ENCODE assay signal across 32 cellular contexts in the genomic region with DNA sequence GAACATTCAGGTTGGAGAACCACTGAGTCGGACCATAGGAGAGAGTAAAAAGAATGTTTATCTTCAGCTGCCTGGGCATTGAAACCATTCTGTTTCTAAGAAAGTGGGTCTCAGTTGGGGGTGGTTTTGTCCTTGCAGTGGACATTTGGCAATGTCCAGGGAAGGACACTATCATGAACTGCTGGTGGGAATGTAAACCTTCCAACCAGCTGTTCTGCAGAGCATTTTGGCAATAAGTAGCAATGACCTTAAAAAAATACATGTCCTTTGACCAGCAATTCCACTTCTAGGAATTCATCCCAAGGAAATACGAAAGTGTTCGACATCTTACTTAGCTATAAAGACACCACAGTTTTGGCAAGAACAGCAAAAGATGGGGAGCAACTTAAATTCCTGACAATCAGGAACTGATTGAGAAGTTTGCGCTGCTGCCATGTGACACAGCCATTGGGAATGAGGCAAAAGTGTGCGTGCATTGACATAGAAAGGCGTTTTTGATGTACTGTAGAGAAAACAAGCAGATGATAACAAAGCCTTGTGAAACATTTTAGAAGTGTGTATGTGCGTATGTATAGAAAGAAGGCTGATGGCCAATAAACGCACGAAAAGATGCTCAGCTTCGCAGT.
"Had no signal": no experiment of that assay in that cellular context is flagged by ENCODE, and none has a peak within 500 bp of the region (broad histone marks: within the 10 kb centered on the region; RNA-seq: fewer than 3 reads in every experiment).

No MANE protein-coding gene starts in this region.

- FAIRE-seq: astrocyte, TTC549 had no signal

- DNase-seq: activated B cell treated with CpG ODN at 0.5 μM for 24 hours; activated CD4-positive, alpha-beta memory T cell treated with anti-CD3 and anti-CD28 coated beads for 36 hours; activated CD4-positive, alpha-beta T cell treated with anti-CD3 and anti-CD28 coated beads for 4 hours; activated CD4-positive, alpha-beta T cell treated with anti-CD3 and anti-CD28 coated beads, Interleukin-2, amount 10 ng/mL, durations not matched to agents 24 days and 14 days; activated CD4-positive, alpha-beta T cell treated with anti-CD3 and anti-CD28 coated beads, Interleukin-2, amount 50 U/mL, for 1 hour; activated CD4-positive, alpha-beta T cell treated with anti-CD3 and anti-CD28 coated beads, Interleukin-2, amount 50 U/mL, for 4 hours; activated CD4-positive, CD25-positive, alpha-beta regulatory T cell treated with anti-CD3 and anti-CD28 coated beads, Interleukin-2, amount 50 U/mL, for 72 hours; activated CD8-positive, alpha-beta memory T cell treated with anti-CD3 and anti-CD28 coated beads, Interleukin-2, amount 50 U/mL, for 4 hours; activated CD8-positive, alpha-beta T cell treated with anti-CD3 and anti-CD28 coated beads for 36 hours; activated effector memory CD4-positive, alpha-beta T cell treated with anti-CD3 and anti-CD28 coated beads, Interleukin-2, amount 50 U/mL, for 16 hours; activated gamma-delta T cell treated with Interleukin-2 at 50 U/mL for 16 hours; activated naive CD4-positive, alpha-beta T cell; activated naive CD4-positive, alpha-beta T cell treated with anti-CD3 and anti-CD28 coated beads for 36 hours; activated naive CD4-positive, alpha-beta T cell treated with anti-CD3 and anti-CD28 coated beads, Interleukin-2, amount 50 U/mL, for 16 hours; activated naive CD8-positive, alpha-beta T cell treated with anti-CD3 and anti-CD28 coated beads for 36 hours; activated T-cell treated with anti-CD3 and anti-CD28 coated beads for 4 hours; activated T-cell treated with anti-CD3 and anti-CD28 coated beads, Interleukin-2, amount 50 U/mL, for 1 hour; activated T-cell treated with anti-CD3 and anti-CD28 coated beads, Interleukin-2, amount 50 U/mL, for 4 hours; activated T-cell treated with anti-CD3 and anti-CD28 coated beads, Interleukin-2, amount 50 U/mL, for 72 hours; adrenal gland; amniotic stem cell; aorta; caudate nucleus; cerebellar nuclear complex; T-helper 2 cell; T-helper 9 cell had no signal

- H3K9me3 ChIP-seq: adrenal gland had no signal

- ATAC-seq: activated CD8-positive, alpha-beta T cell treated with anti-CD3 and anti-CD28 coated beads for 36 hours; activated naive CD4-positive, alpha-beta T cell treated with anti-CD3 and anti-CD28 coated beads, Interleukin-2, amount 50 U/mL, for 72 hours; activated T-cell treated with anti-CD3 and anti-CD28 coated beads, Interleukin-2, amount 50 U/mL, for 4 hours; activated T-cell treated with anti-CD3 and anti-CD28 coated beads, Interleukin-2, amount 50 U/mL, for 72 hours; activated T-helper 17 cell treated with anti-CD3 and anti-CD28 coated beads, Interleukin-2, amount 50 U/mL, for 72 hours had no signal

- H3K36me3 ChIP-seq: adrenal gland, cardiac muscle cell had no signal

- H3K27ac ChIP-seq: adrenal gland, cardiac muscle cell, VCaP had no signal

- H3K27me3 ChIP-seq: adrenal gland, cardiac muscle cell had no signal

- H3K4me1 ChIP-seq: adrenal gland had no signal

- H3K4me3 ChIP-seq: adrenal gland, cardiac muscle cell had no signal
